ENCODE assay signal across 9 cellular contexts in genomic region chr11:76206077-76206326, GRCh38. TPM values are rescaled to one million over a fixed set of nuclear protein-coding genes. Genes with fewer than 3 reads are reported as not detected.
A peak's percentile ranks its signal among the peaks of the same experiment; 100 is the strongest.
DNase-seq lines count a peak whose midpoint lies in the region; ATAC-seq and TF ChIP-seq lines count a peak whose summit lies in the region.
"Had no signal": no experiment of that assay in that cellular context is flagged by ENCODE, and none has a peak within 500 bp of the region (broad histone marks: within the 10 kb centered on the region; RNA-seq: fewer than 3 reads in every experiment).

No MANE protein-coding gene starts in this region.

- intact Hi-C loops in activated T-helper 2 cell treated with anti-CD3 and anti-CD28 coated beads, Interferon-gamma antibody, Interleukin-2, Interleukin-4, amounts not matched to agents 10 μg/mL and 5 μg/mL and 100 μg/mL, durations not matched to agents 14 hours and 24 hours and 36 hours (cut with micrococcal nuclease), result loop anchor here (5.0 kb wide), 4 partner anchors 176 to 476 kb away; partner anchors contain the start of genes GVQW3 and THAP12

- H2AFZ ChIP-seq in smooth muscle cell (ENCODE audit: low read depth), result peak overlapping the region; percentile 20

- H3K36me3 Mint-ChIP-seq in activated T-helper 2 cell treated with anti-CD3 and anti-CD28 coated beads, Interferon-gamma antibody, Interleukin-2, Interleukin-4, amounts not matched to agents 10 μg/mL and 5 μg/mL and 100 μg/mL, durations not matched to agents 14 hours and 24 hours and 36 hours (ENCODE audit: low read depth), result no peaks in the 10 kb centered on the region

- no peak overlapping the region for H3K27ac Mint-ChIP-seq in activated T-helper 2 cell treated with anti-CD3 and anti-CD28 coated beads, Interferon-gamma antibody, Interleukin-2, Interleukin-4, amounts not matched to agents 10 μg/mL and 5 μg/mL and 100 μg/mL, durations not matched to agents 14 hours and 24 hours and 36 hours

- H3K27ac ChIP-seq in iPS DF 6.9 (ENCODE audit: low read length) (no peak overlapping the region), smooth muscle cell (ENCODE audit: low read depth) (no peak overlapping the region)

- H3K4me3 ChIP-seq in HFF-Myc (replicated peaks; ENCODE audit: low read depth, low read length), result peak overlapping the region; percentile 52
- peak overlapping the region; percentile 5; the same call in 1 of the 2 replicates for H3K4me3 ChIP-seq in iPS DF 6.9 (ENCODE audit: low read length)
- peak overlapping the region; percentile 56 for H3K4me3 ChIP-seq in smooth muscle cell

- H3K36me3 ChIP-seq in iPS DF 6.9 (ENCODE audit: control insufficient read depth, insufficient read depth, low read length) (no peaks in the 10 kb centered on the region; the same call in 1 of the 2 replicates), smooth muscle cell (ENCODE audit: low read depth) (no peaks in the 10 kb centered on the region)

- TF ChIP-seq CTCF in HFF-Myc (IDR thresholded peaks at IDR 0.05; ENCODE audit: low read depth, low read length, missing control alignments) (no peak), smooth muscle cell (IDR thresholded peaks at IDR 0.05; ENCODE audit: borderline replicate concordance, insufficient read depth, poor library complexity, severe bottlenecking) (no peak)

- no peaks in the 10 kb centered on the region for H3K9me3 Mint-ChIP-seq in activated T-helper 2 cell treated with anti-CD3 and anti-CD28 coated beads, Interferon-gamma antibody, Interleukin-2, Interleukin-4, amounts not matched to agents 10 μg/mL and 5 μg/mL and 100 μg/mL, durations not matched to agents 14 hours and 24 hours and 36 hours

- H3K27me3 ChIP-seq in iPS DF 6.9 (ENCODE audit: control insufficient read depth, insufficient read depth, low read length), result peaks cover 61% of the 10 kb centered on the region
- peaks cover 25% of the 10 kb centered on the region for H3K27me3 ChIP-seq in smooth muscle cell (ENCODE audit: low read depth)

- H3K4me1 ChIP-seq in iPS DF 6.9 (ENCODE audit: control insufficient read depth, insufficient read depth, low read length) (peaks cover 5% of the 10 kb centered on the region), smooth muscle cell (ENCODE audit: low read depth) (peaks cover 27% of the 10 kb centered on the region)

- no peaks in the 10 kb centered on the region for H3K9me3 ChIP-seq in iPS DF 6.9 (ENCODE audit: control insufficient read depth, insufficient read depth, low read length)
- H3K9me3 ChIP-seq in smooth muscle cell (replicated peaks; ENCODE audit: low read depth), result no peaks in the 10 kb centered on the region

- no peak overlapping the region for H3K9ac ChIP-seq in smooth muscle cell (ENCODE audit: low read depth)

- peak overlapping the region; percentile 98 for H3K4me2 ChIP-seq in smooth muscle cell

- H4K20me1 ChIP-seq in smooth muscle cell (ENCODE audit: low read depth), result peaks cover 3% of the 10 kb centered on the region

- no peaks in the 10 kb centered on the region for H3K79me2 ChIP-seq in smooth muscle cell (ENCODE audit: low read depth)

- ATAC-seq in GM19463 (IDR thresholded peaks at IDR 0.05; ENCODE audit: unreplicated experiment) (no peak), GM18520 (IDR thresholded peaks at IDR 0.05; ENCODE audit: unreplicated experiment) (no peak), HG02885 (IDR thresholded peaks at IDR 0.05; ENCODE audit: poor library complexity, unreplicated experiment) (no peak)

- peaks cover 40% of the 10 kb centered on the region for H3K27me3 Mint-ChIP-seq in activated T-helper 2 cell treated with anti-CD3 and anti-CD28 coated beads, Interferon-gamma antibody, Interleukin-2, Interleukin-4, amounts not matched to agents 10 μg/mL and 5 μg/mL and 100 μg/mL, durations not matched to agents 14 hours and 24 hours and 36 hours (ENCODE audit: low read depth)

- H3K4me1 Mint-ChIP-seq in activated T-helper 2 cell treated with anti-CD3 and anti-CD28 coated beads, Interferon-gamma antibody, Interleukin-2, Interleukin-4, amounts not matched to agents 10 μg/mL and 5 μg/mL and 100 μg/mL, durations not matched to agents 14 hours and 24 hours and 36 hours (ENCODE audit: low read depth), result peaks cover 9% of the 10 kb centered on the region

- DNase-seq in HFF-Myc (ENCODE audit: extremely low read depth, low read depth) (no peak), iPS DF 6.9 (ENCODE audit: low read depth, low spot score) (no peak), smooth muscle cell (lab: John Stamatoyannopoulos, UW; ENCODE audit: unreplicated experiment) (no peak), GM03348 (ENCODE audit: low spot score) (no peak)
- no peak for DNase-seq in activated T-helper 2 cell treated with anti-CD3 and anti-CD28 coated beads, Interferon-gamma antibody, Interleukin-2, Interleukin-4, amounts not matched to agents 10 μg/mL and 5 μg/mL and 100 μg/mL, durations not matched to agents 14 hours and 24 hours and 36 hours (ENCODE audit: low spot score)
- DNase-seq: activated naive CD4-positive, alpha-beta T cell had no signal

- WGBS in iPS DF 6.9 (ENCODE audit: insufficient coverage, insufficient read length), result no CpG with 5 or more reads among the region's 18 CpGs
- 0% methylated on average over 18 of the region's 18 CpGs for WGBS in smooth muscle cell (ENCODE audit: low lambda C conversion rate)

- H3F3A ChIP-seq in smooth muscle cell (ENCODE audit: low read depth), result no peaks in the 10 kb centered on the region

- peak overlapping the region; percentile 57 for H3K4me3 Mint-ChIP-seq in activated T-helper 2 cell treated with anti-CD3 and anti-CD28 coated beads, Interferon-gamma antibody, Interleukin-2, Interleukin-4, amounts not matched to agents 10 μg/mL and 5 μg/mL and 100 μg/mL, durations not matched to agents 14 hours and 24 hours and 36 hours (ENCODE audit: low read depth)

RNA-seq across cellular contexts. Expression of gene WNT11, which starts 0.3 kb away (rescaled TPM):
- total RNA-seq in activated T-helper 2 cell treated with anti-CD3 and anti-CD28 coated beads, Interferon-gamma antibody, Interleukin-2, Interleukin-4, amounts not matched to agents 10 μg/mL and 5 μg/mL and 100 μg/mL, durations not matched to agents 14 hours and 24 hours and 36 hours, result 0.91 TPM in 1 of 2 replicates, not detected in the other
- 6.8 and 13.5 TPM in 2 replicates for total RNA-seq in smooth muscle cell
- 9.4 and 12.1 TPM in 2 replicates for polyA plus RNA-seq in smooth muscle cell

Comparison
In these comparisons a context has a peak if more than half of its experiments do, and no peak if none do; other contexts are left out.
1. H3K4me3 ChIP-seq: peak in every context shown above with its lines; median percentile 56 in smooth muscle cell; 52 in HFF-Myc; 5 in iPS DF 6.9.